In genomic region chr5:74641778-74642542, GRCh38 we compare ENCODE assay signal across 8 cellular contexts. TPM values are rescaled to one million over a fixed set of nuclear protein-coding genes. Genes with fewer than 3 reads are reported as not detected.
A peak's percentile ranks its signal among the peaks of the same experiment; 100 is the strongest.
DNase-seq lines count a peak whose midpoint lies in the region; ATAC-seq and TF ChIP-seq lines count a peak whose summit lies in the region.

No MANE protein-coding gene starts in this region.

- H3K9me3 Mint-ChIP-seq in activated naive CD4-positive, alpha-beta T cell treated with anti-CD3 and anti-CD28 coated beads for 36 hours, result no peaks in the 10 kb centered on the region
- H3K9me3 Mint-ChIP-seq in glutamatergic neuron (ENCODE audit: unreplicated experiment), result peaks cover 19% of the 10 kb centered on the region

- no peak overlapping the region for H3K27ac Mint-ChIP-seq in activated naive CD4-positive, alpha-beta T cell treated with anti-CD3 and anti-CD28 coated beads for 36 hours
- peak overlapping the region; percentile 92 for H3K27ac Mint-ChIP-seq in glutamatergic neuron (ENCODE audit: unreplicated experiment)

- no peak for TF ChIP-seq CTCF in glutamatergic neuron (IDR thresholded peaks at IDR 0.05; ENCODE audit: partially characterized antibody, unreplicated experiment)

- H3K36me3 Mint-ChIP-seq in activated naive CD4-positive, alpha-beta T cell treated with anti-CD3 and anti-CD28 coated beads for 36 hours (ENCODE audit: low read depth), result no peaks in the 10 kb centered on the region
- H3K36me3 Mint-ChIP-seq in glutamatergic neuron (ENCODE audit: unreplicated experiment), result no peaks in the 10 kb centered on the region

- H3K27me3 Mint-ChIP-seq in activated naive CD4-positive, alpha-beta T cell treated with anti-CD3 and anti-CD28 coated beads for 36 hours (ENCODE audit: low read depth), result peaks cover 19% of the 10 kb centered on the region
- peaks cover 16% of the 10 kb centered on the region for H3K27me3 Mint-ChIP-seq in glutamatergic neuron (ENCODE audit: unreplicated experiment)

- DNase-seq in A172 (ENCODE audit: low spot score) (peak; percentile 74), GM04503 (ENCODE audit: low read depth) (peak; percentile 58), NCI-H524 treated with DMSO at 0.1 percent for 48 hours (lab: John Stamatoyannopoulos, UW) (peak; percentile 71), glutamatergic neuron (peak; percentile 48), nucleus accumbens (lab: John Stamatoyannopoulos, UW) (peak in 39 of 56 donors; percentile 9 to 71 (median 45))
- DNase-seq in activated naive CD4-positive, alpha-beta T cell treated with anti-CD3 and anti-CD28 coated beads for 36 hours, result peak; percentile 32

- intact Hi-C loops in activated naive CD4-positive, alpha-beta T cell treated with anti-CD3 and anti-CD28 coated beads for 36 hours (cut with micrococcal nuclease), result loop anchor here (1.0 to 10.0 kb wide), 7 partner anchors 147 to 847 kb away; no protein-coding TSS in a partner anchor

- H3K4me1 Mint-ChIP-seq in activated naive CD4-positive, alpha-beta T cell treated with anti-CD3 and anti-CD28 coated beads for 36 hours (ENCODE audit: low read depth), result peaks cover 26% of the 10 kb centered on the region
- peaks cover 34% of the 10 kb centered on the region for H3K4me1 Mint-ChIP-seq in glutamatergic neuron (ENCODE audit: low read depth, unreplicated experiment)

- ATAC-seq in HG02763 (IDR thresholded peaks at IDR 0.05; ENCODE audit: unreplicated experiment), result no peak
- ATAC-seq in GM21367 (IDR thresholded peaks at IDR 0.05; ENCODE audit: unreplicated experiment), result no peak

- CTCF ChIA-PET in activated naive CD4-positive, alpha-beta T cell treated with anti-CD3 and anti-CD28 coated beads for 36 hours (lab: Charles Lee), result interaction anchor here (0.6 to 3.8 kb wide), 13 partner anchors 8 to 742 kb away, joined by 3 to 20 read pairs (median 4); no protein-coding TSS in a partner anchor

- peak overlapping the region; percentile 80 for H3K4me3 Mint-ChIP-seq in activated naive CD4-positive, alpha-beta T cell treated with anti-CD3 and anti-CD28 coated beads for 36 hours
- H3K4me3 Mint-ChIP-seq in glutamatergic neuron (ENCODE audit: unreplicated experiment), result peak overlapping the region; percentile 88

RNA-seq across cellular contexts. Expression of gene ENC1, which starts 1.4 kb away (rescaled TPM):
- 26.2 and 28.3 TPM in 2 replicates for total RNA-seq in A172 (2014; rRNA removed; shearing (Covaris generic))
- under 1 TPM; 0.74 to 0.86 TPM for total RNA-seq in activated naive CD4-positive, alpha-beta T cell treated with anti-CD3 and anti-CD28 coated beads for 36 hours
- 302 TPM for total RNA-seq in glutamatergic neuron (ENCODE audit: unreplicated experiment)

RNA-seq across cellular contexts. Expression of gene HEXB, which starts 43.1 kb away (rescaled TPM):
- total RNA-seq in A172 (2014; rRNA removed; shearing (Covaris generic)), result 438 and 450 TPM in 2 replicates
- total RNA-seq in activated naive CD4-positive, alpha-beta T cell treated with anti-CD3 and anti-CD28 coated beads for 36 hours, result 10 to 100 TPM; 65.6 to 70.0 TPM
- 13.5 TPM for total RNA-seq in glutamatergic neuron (ENCODE audit: unreplicated experiment)

Comparison
In these comparisons a context has a peak if more than half of its experiments do, and no peak if none do; other contexts are left out.
1. RNA of gene ENC1, which starts 1.4 kb away (total RNA-seq): 302 TPM in glutamatergic neuron (single experiment) and 26.2 to 28.3 TPM in A172; 0.74 to 0.86 TPM in activated naive CD4-positive, alpha-beta T cell treated with anti-CD3 and anti-CD28 coated beads for 36 hours; every median in the first group is over 10 times any median in the second.
2. Peak in every context shown above with its lines, with median percentiles within 50 percentile points of each other: DNase-seq.